ENCODE assay signal across 20 cellular contexts in genomic region chr3:100361897-100362296, GRCh38.
"Had no signal": no experiment of that assay in that cellular context is flagged by ENCODE, and none has a peak within 500 bp of the region (broad histone marks: within the 10 kb centered on the region; RNA-seq: fewer than 3 reads in every experiment).

No MANE protein-coding gene starts in this region.

- H3K27me3 ChIP-seq: dorsolateral prefrontal cortex, gastrocnemius medialis, right atrium auricular region, suprapubic skin had no signal

- H3K9me3 Mint-ChIP-seq: natural killer cell treated with Interleukin-12 subunit alpha and Interleukin-12 subunit beta and Interleukin-15 and Interleukin-18, amount 100 ng/mL, for 72 hours had no signal

- H3K4me1 ChIP-seq: gastrocnemius medialis, prostate gland, right atrium auricular region, suprapubic skin had no signal

- H3K27ac ChIP-seq: dorsolateral prefrontal cortex, gastrocnemius medialis, prostate gland, right atrium auricular region, suprapubic skin had no signal

- H3K4me3 ChIP-seq: dorsolateral prefrontal cortex, gastrocnemius medialis, lung, mucosa of descending colon, prostate gland, right atrium auricular region, suprapubic skin had no signal

- H3K27me3 Mint-ChIP-seq: memory B cell; naive B cell; natural killer cell treated with Interleukin-12 subunit alpha and Interleukin-12 subunit beta and Interleukin-15 and Interleukin-18, amount 100 ng/mL, for 72 hours; stimulated activated naive CD8-positive, alpha-beta T cell treated with anti-CD3 and anti-CD28 coated beads, Interleukin-15, amount 100 ng/mL, for 72 hours had no signal

- H3K4me1 Mint-ChIP-seq: memory B cell; mesothelial cell of epicardium; naive B cell; stimulated activated naive CD8-positive, alpha-beta T cell treated with anti-CD3 and anti-CD28 coated beads, Interleukin-15, amount 100 ng/mL, for 72 hours had no signal

- H3K9me3 ChIP-seq: gastrocnemius medialis, mucosa of descending colon, prostate gland, suprapubic skin had no signal

- ATAC-seq: gastrocnemius medialis; mucosa of descending colon; natural killer cell treated with Interleukin-12 subunit alpha and Interleukin-12 subunit beta and Interleukin-15 and Interleukin-18, amount 100 ng/mL, for 72 hours; sciatic nerve; stimulated activated naive CD8-positive, alpha-beta T cell treated with anti-CD3 and anti-CD28 coated beads, Interleukin-15, amount 100 ng/mL, for 72 hours had no signal

- DNase-seq: dorsolateral prefrontal cortex; effector CD4-positive, alpha-beta T cell; foreskin fibroblast; gastrocnemius medialis; head of caudate nucleus; mucosa of descending colon; naive B cell; nucleus accumbens; stimulated activated naive CD4-positive, alpha-beta T cell; stimulated activated naive CD8-positive, alpha-beta T cell treated with anti-CD3 and anti-CD28 coated beads, Interleukin-15, amount 100 ng/mL, for 72 hours; trophoblast cell had no signal

- FAIRE-seq: colon had no signal

- H3K27ac Mint-ChIP-seq: memory B cell; mesothelial cell of epicardium; naive B cell; natural killer cell treated with Interleukin-12 subunit alpha and Interleukin-12 subunit beta and Interleukin-15 and Interleukin-18, amount 100 ng/mL, for 72 hours had no signal

- H3K4me3 Mint-ChIP-seq: memory B cell; mesothelial cell of epicardium; naive B cell; natural killer cell treated with Interleukin-12 subunit alpha and Interleukin-12 subunit beta and Interleukin-15 and Interleukin-18, amount 100 ng/mL, for 72 hours; stimulated activated naive CD8-positive, alpha-beta T cell treated with anti-CD3 and anti-CD28 coated beads, Interleukin-15, amount 100 ng/mL, for 72 hours had no signal
